Comparison of ENCODE assay signal across 1 cellular context in the genomic region with DNA sequence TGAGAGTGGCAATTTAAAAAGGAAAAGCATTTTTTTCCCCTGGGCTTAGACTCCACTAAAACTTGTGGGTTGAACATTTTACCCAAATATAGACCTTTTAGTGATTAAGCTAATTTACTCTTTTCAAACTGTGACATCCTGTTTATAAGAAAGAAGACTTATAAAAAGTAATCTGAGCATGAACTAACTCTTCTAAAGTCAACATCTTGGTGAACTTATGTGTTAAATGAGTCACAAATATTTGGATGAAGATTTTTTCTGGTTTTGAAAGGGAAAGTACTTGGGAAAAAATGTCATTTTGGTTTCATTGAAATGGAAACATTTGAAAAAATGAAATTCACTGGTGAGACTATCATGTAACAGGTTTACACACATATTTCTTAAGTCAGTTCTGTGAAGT.
TF ChIP-seq lines count a peak whose summit lies in the region.

No MANE protein-coding gene starts in this region.

TF ChIP-seq in IMR-90, 13 proteins besides CTCF, POLR2A, EP300 and RAD21 (continued from another document):
- TF ChIP-seq RCOR1 (IDR thresholded peaks at IDR 0.05; ENCODE audit: insufficient replicate concordance, low read length), result no peak
- peak; percentile 31; the same call in 1 of the 2 replicates for TF ChIP-seq BHLHE40 (IDR thresholded peaks at IDR 0.05; ENCODE audit: low read depth, low read length)
- peak; percentile 66 for TF ChIP-seq FOS (IDR thresholded peaks at IDR 0.05; ENCODE audit: low read depth, low read length)
- TF ChIP-seq USF2 (IDR thresholded peaks at IDR 0.05; ENCODE audit: low read depth, low read length), result no peak
- no peak for TF ChIP-seq SMC3 (IDR thresholded peaks at IDR 0.05; ENCODE audit: low read depth, low read length)
- TF ChIP-seq NFE2L2 (IDR thresholded peaks at IDR 0.05; ENCODE audit: low read depth, low read length), result no peak
- no peak for TF ChIP-seq RFX5 (IDR thresholded peaks at IDR 0.05; ENCODE audit: low read depth, low read length)
